1 cellular context compared by ENCODE assay signal in genomic region chr9:136107155-136107952, GRCh38.
TF ChIP-seq lines count a peak whose summit lies in the region.

No MANE protein-coding gene starts in this region.

TF ChIP-seq in K562, 482 proteins besides CTCF, POLR2A, EP300 and RAD21 (continued from another document and continues in another):
- TF ChIP-seq ARID3B (CRISPR knock-in tag; IDR thresholded peaks at IDR 0.05; ENCODE audit: borderline replicate concordance) (no peak), ARNT (IDR thresholded peaks at IDR 0.05) (0 out of 4 replicates have a peak, but pooled peaks of 1 of the 2 experiments have one; percentile 28), NFIX (CRISPR knock-in tag; IDR thresholded peaks at IDR 0.05; ENCODE audit: low read depth) (no peak), ELF2 (CRISPR knock-in tag; IDR thresholded peaks at IDR 0.05) (no peak), CC2D1A (IDR thresholded peaks at IDR 0.05) (no peak), SRSF7 (optimal IDR thresholded peaks at IDR 0.05; ENCODE audit: low read depth, low read length) (no peak), HMGXB4 (CRISPR knock-in tag; IDR thresholded peaks at IDR 0.05) (no peak), POU5F1 (IDR thresholded peaks at IDR 0.05; ENCODE audit: borderline replicate concordance, low read depth, low read length, partially characterized antibody) (no peak), PBX2 (CRISPR knock-in tag; IDR thresholded peaks at IDR 0.05; ENCODE audit: low read depth) (no peak), PBX2 (tag; conservative IDR thresholded peaks at IDR 0.05; ENCODE audit: low read depth) (peak; percentile 58), HLTF (IDR thresholded peaks at IDR 0.05) (0 out of 2 replicates have a peak, but pooled peaks have one; percentile 57), IRF1 (CRISPR knock-in tag; IDR thresholded peaks at IDR 0.05; ENCODE audit: borderline replicate concordance) (no peak), CEBPZ (IDR thresholded peaks at IDR 0.05; ENCODE audit: borderline replicate concordance, low read depth, low read length) (no peak), ZBTB2 (IDR thresholded peaks at IDR 0.05) (peak; percentile 74; the same call in 1 of the 2 replicates), PHF8 (IDR thresholded peaks at IDR 0.05; ENCODE audit: borderline replicate concordance, low read length) (peak; percentile 46; the same call in 1 of the 2 replicates), PCBP1 (IDR thresholded peaks at IDR 0.05; ENCODE audit: low read depth, low read length, poor library complexity, severe bottlenecking) (peak; percentile 13), TRIM24 (IDR thresholded peaks at IDR 0.05) (peak in 1 of 2 experiments; percentile 35; a peak in 1 of 4 replicates), MYC (IDR thresholded peaks at IDR 0.05; ENCODE audit: low read depth, low read length) (no peak; the same call in 1 of the 2 replicates), MYC (CRISPR knock-in tag; IDR thresholded peaks at IDR 0.05; ENCODE audit: borderline replicate concordance, low read depth) (no peak), E2F4 (CRISPR knock-in tag; IDR thresholded peaks at IDR 0.05; ENCODE audit: low read depth) (no peak), NR3C1 (CRISPR knock-in tag; IDR thresholded peaks at IDR 0.05) (no peak), RB1 (IDR thresholded peaks at IDR 0.05; ENCODE audit: low read depth) (0 out of 2 replicates have a peak, but pooled peaks have one; percentile 37), NR2C2 (CRISPR knock-in tag; IDR thresholded peaks at IDR 0.05) (no peak), NR2C2 (tag; IDR thresholded peaks at IDR 0.05) (no peak; the same call in 1 of the 2 replicates), SP1 (CRISPR knock-in tag; IDR thresholded peaks at IDR 0.05) (no peak), MEIS2 (IDR thresholded peaks at IDR 0.05; ENCODE audit: partially characterized antibody) (peak; percentile 64), DLX4 (CRISPR knock-in tag; IDR thresholded peaks at IDR 0.05) (no peak), MCM7 (IDR thresholded peaks at IDR 0.05) (no peak), ID3 (CRISPR knock-in tag; IDR thresholded peaks at IDR 0.05) (no peak), ID3 (tag; IDR thresholded peaks at IDR 0.05) (peak; percentile 74; the same call in 1 of the 2 replicates), ATF3 (IDR thresholded peaks at IDR 0.05) (no peak), ATF3 (CRISPR knock-in tag; conservative IDR thresholded peaks at IDR 0.05) (no peak), KDM1A (IDR thresholded peaks at IDR 0.05) (no peak), UBTF (IDR thresholded peaks at IDR 0.05; ENCODE audit: borderline replicate concordance in 1 of 2, low read depth in 2 of 2, low read length in 2 of 2) (0 out of 4 replicates have a peak, but pooled peaks of 1 of the 2 experiments have one; percentile 45), GABPB1 (CRISPR knock-in tag; IDR thresholded peaks at IDR 0.05) (peak; percentile 69), ZNF780A (CRISPR knock-in tag; IDR thresholded peaks at IDR 0.05) (no peak), RBM25 (IDR thresholded peaks at IDR 0.05; ENCODE audit: low read depth, low read length, severe bottlenecking) (no peak), MEF2D (tag; conservative IDR thresholded peaks at IDR 0.05; ENCODE audit: low read depth) (no peak), SUPT5H (IDR thresholded peaks at IDR 0.05) (peak; percentile 70), TAF15 (IDR thresholded peaks at IDR 0.05; ENCODE audit: low read depth, low read length) (no peak), CREB3 (tag; conservative IDR thresholded peaks at IDR 0.05; ENCODE audit: low read depth) (no peak), PHB2 (IDR thresholded peaks at IDR 0.05; ENCODE audit: low read depth) (no peak), MTA3 (IDR thresholded peaks at IDR 0.05; ENCODE audit: borderline replicate concordance) (peak; percentile 49; the same call in 1 of the 2 replicates), PPARD (CRISPR knock-in tag; IDR thresholded peaks at IDR 0.05) (no peak), ZNF695 (CRISPR knock-in tag; IDR thresholded peaks at IDR 0.05) (no peak), ESRRA (IDR thresholded peaks at IDR 0.05; ENCODE audit: borderline replicate concordance, low read depth) (no peak), E2F3 (CRISPR knock-in tag; IDR thresholded peaks at IDR 0.05) (0 out of 2 replicates have a peak, but pooled peaks have one; percentile 33), EGR1 (conservative IDR thresholded peaks at IDR 0.05) (no peak)
